1 cellular context compared by ENCODE assay signal in genomic region chr17:81635431-81635830, GRCh38.
TF ChIP-seq lines count a peak whose summit lies in the region.

No MANE protein-coding gene starts in this region.

TF ChIP-seq in IMR-90, 13 proteins besides CTCF, POLR2A, EP300 and RAD21 (continued from another document):
- TF ChIP-seq ELK1 (IDR thresholded peaks at IDR 0.05; ENCODE audit: borderline replicate concordance, low read depth, low read length) (no peak), USF2 (IDR thresholded peaks at IDR 0.05; ENCODE audit: low read depth, low read length) (no peak), CHD1 (IDR thresholded peaks at IDR 0.05; ENCODE audit: low read depth, low read length) (no peak), MAZ (IDR thresholded peaks at IDR 0.05; ENCODE audit: borderline replicate concordance, low read depth, low read length) (no peak), NFE2L2 (IDR thresholded peaks at IDR 0.05; ENCODE audit: low read depth, low read length) (no peak), MXI1 (IDR thresholded peaks at IDR 0.05; ENCODE audit: borderline replicate concordance, low read depth, low read length) (no peak), RCOR1 (IDR thresholded peaks at IDR 0.05; ENCODE audit: insufficient replicate concordance, low read length) (no peak), SMC3 (IDR thresholded peaks at IDR 0.05; ENCODE audit: low read depth, low read length) (no peak), MAFK (IDR thresholded peaks at IDR 0.05; ENCODE audit: low read depth, low read length) (no peak), FOS (IDR thresholded peaks at IDR 0.05; ENCODE audit: low read depth, low read length) (no peak), RFX5 (IDR thresholded peaks at IDR 0.05; ENCODE audit: low read depth, low read length) (no peak)
